Comparison of ENCODE assay signal across 8 cellular contexts in genomic region chr16:87436225-87437172, GRCh38. TPM values are rescaled to one million over a fixed set of nuclear protein-coding genes. Genes with fewer than 3 reads are reported as not detected.
DNase-seq lines count a peak whose midpoint lies in the region; ATAC-seq, FAIRE-seq and TF ChIP-seq lines count a peak whose summit lies in the region.

No MANE protein-coding gene starts in this region.

- H3K9me3 ChIP-seq in kidney (ENCODE audit: control insufficient read depth in 1 of 2, low read length in 2 of 2) = no peaks in the 10 kb centered on the region

- no peak overlapping the region for H3K9ac ChIP-seq in kidney (ENCODE audit: low read length in 2 of 2)

- H3K27me3 Mint-ChIP-seq in activated naive CD8-positive, alpha-beta T cell treated with anti-CD3 and anti-CD28 coated beads, Interleukin-2, amount 10 ng/mL, durations not matched to agents 7 days and 5 days = peaks cover 20% of the 10 kb centered on the region

- POLR2A ChIA-PET in activated naive CD8-positive, alpha-beta T cell treated with anti-CD3 and anti-CD28 coated beads, Interleukin-2, amount 10 ng/mL, durations not matched to agents 7 days and 5 days (lab: Charles Lee) = interaction anchor here (0.6 kb wide), 2 partner anchors 40 to 52 kb away, joined by 6 read pairs; no protein-coding TSS in a partner anchor

- no peaks in the 10 kb centered on the region for H3K36me3 Mint-ChIP-seq in activated naive CD8-positive, alpha-beta T cell treated with anti-CD3 and anti-CD28 coated beads, Interleukin-2, amount 10 ng/mL, durations not matched to agents 7 days and 5 days

- no peak overlapping the region for H3K27ac Mint-ChIP-seq in activated naive CD8-positive, alpha-beta T cell treated with anti-CD3 and anti-CD28 coated beads, Interleukin-2, amount 10 ng/mL, durations not matched to agents 7 days and 5 days

- no peaks in the 10 kb centered on the region for H3K9me3 Mint-ChIP-seq in activated naive CD8-positive, alpha-beta T cell treated with anti-CD3 and anti-CD28 coated beads, Interleukin-2, amount 10 ng/mL, durations not matched to agents 7 days and 5 days

- peaks cover 5 to 11% of the 10 kb centered on the region in 2 donors for H3K36me3 ChIP-seq in kidney (ENCODE audit: control insufficient read depth in 1 of 2, insufficient read depth in 2 of 2, low read length in 2 of 2)

- TF ChIP-seq CTCF in HFF-Myc (IDR thresholded peaks at IDR 0.05; ENCODE audit: low read depth, low read length, missing control alignments) (no peak), kidney (IDR thresholded peaks at IDR 0.05; ENCODE audit: borderline replicate concordance, extremely low read depth, insufficient read depth) (no peak)

- intact Hi-C loops in kidney (cut with DNase I) = no loop called here

- H3K4me3 ChIP-seq in HFF-Myc (replicated peaks; ENCODE audit: low read depth, low read length) = peak overlapping the region; percentile 34
- no peak overlapping the region for H3K4me3 ChIP-seq in kidney (ENCODE audit: low read length in 2 of 2)

- peak; percentile 42 for ATAC-seq in activated naive CD8-positive, alpha-beta T cell treated with anti-CD3 and anti-CD28 coated beads, Interleukin-2, amount 10 ng/mL, durations not matched to agents 7 days and 5 days (ENCODE audit: low read depth)
- ATAC-seq in GM21723 (IDR thresholded peaks at IDR 0.05; ENCODE audit: unreplicated experiment) (no peak), GM21619 (IDR thresholded peaks at IDR 0.05; ENCODE audit: unreplicated experiment) (no peak)

- no peak for FAIRE-seq in kidney (lab: Jason Lieb, UNC)

- peak overlapping the region; percentile 43 for H3K4me3 Mint-ChIP-seq in activated naive CD8-positive, alpha-beta T cell treated with anti-CD3 and anti-CD28 coated beads, Interleukin-2, amount 10 ng/mL, durations not matched to agents 7 days and 5 days

- peak; percentile 59 for DNase-seq in HFF-Myc (ENCODE audit: extremely low read depth, low read depth)
- no peak for DNase-seq in activated naive CD8-positive, alpha-beta T cell treated with anti-CD3 and anti-CD28 coated beads, Interleukin-2, amount 10 ng/mL, durations not matched to agents 7 days and 5 days
- no peak for DNase-seq in kidney
- DNase-seq in stimulated activated CD8-positive, alpha-beta memory T cell treated with anti-CD3 and anti-CD28 coated beads, Interleukin-2, amount 100 ng/mL, for 48 hours (ENCODE audit: low read depth in 2 of 2) = peak; percentile 26 to 32
- no peak for DNase-seq in NCI-H1048 (lab: John Stamatoyannopoulos, UW)
- no peak for DNase-seq in NK-92 (lab: John Stamatoyannopoulos, UW; ENCODE audit: unreplicated experiment)

- H3K4me1 ChIP-seq in kidney (ENCODE audit: control insufficient read depth in 1 of 2, insufficient read depth in 1 of 2, low read depth in 1 of 2, low read length in 2 of 2) = peaks cover 8 to 17% of the 10 kb centered on the region in 2 donors

- H3K4me1 Mint-ChIP-seq in activated naive CD8-positive, alpha-beta T cell treated with anti-CD3 and anti-CD28 coated beads, Interleukin-2, amount 10 ng/mL, durations not matched to agents 7 days and 5 days = peaks cover 10% of the 10 kb centered on the region

- peak overlapping the region; percentile 56 to 69 for H3K27ac ChIP-seq in kidney (ENCODE audit: low read depth in 2 of 2, low read length in 2 of 2)

RNA-seq across cellular contexts. Expression of gene MAP1LC3B, which starts 44.4 kb away (rescaled TPM):
- total RNA-seq in activated naive CD8-positive, alpha-beta T cell treated with anti-CD3 and anti-CD28 coated beads, Interleukin-2, amount 10 ng/mL, durations not matched to agents 7 days and 5 days = 10 to 100 TPM; 55.6 to 57.4 TPM
- 57.1 TPM for total RNA-seq in kidney
- polyA plus RNA-seq in kidney (ENCODE audit: insufficient read depth, low read depth, low replicate concordance) = 70.3 TPM

RNA-seq across cellular contexts. Expression of gene FBXO31, which starts 52.9 kb away (rescaled TPM):
- 10 to 100 TPM; 36.6 TPM for total RNA-seq in activated naive CD8-positive, alpha-beta T cell treated with anti-CD3 and anti-CD28 coated beads, Interleukin-2, amount 10 ng/mL, durations not matched to agents 7 days and 5 days
- 34.9 TPM for total RNA-seq in kidney
- polyA plus RNA-seq in kidney (ENCODE audit: insufficient read depth, low read depth, low replicate concordance) = 12.5 TPM

RNA-seq across cellular contexts. Expression of gene ZCCHC14, which starts 56.3 kb away (rescaled TPM):
- 1 to 10 TPM; 6.6 to 7.7 TPM for total RNA-seq in activated naive CD8-positive, alpha-beta T cell treated with anti-CD3 and anti-CD28 coated beads, Interleukin-2, amount 10 ng/mL, durations not matched to agents 7 days and 5 days
- 32.8 TPM for total RNA-seq in kidney
- 6.4 TPM for polyA plus RNA-seq in kidney (ENCODE audit: insufficient read depth, low read depth, low replicate concordance)

Comparison
In these comparisons a context has a peak if more than half of its experiments do, and no peak if none do; other contexts are left out.
1. DNase-seq: peak in HFF-Myc (single experiment) and stimulated activated CD8-positive, alpha-beta memory T cell treated with anti-CD3 and anti-CD28 coated beads, Interleukin-2, amount 100 ng/mL, for 48 hours (2 of 2); none in activated naive CD8-positive, alpha-beta T cell treated with anti-CD3 and anti-CD28 coated beads, Interleukin-2, amount 10 ng/mL, durations not matched to agents 7 days and 5 days (single experiment), kidney (single experiment), NCI-H1048 (single experiment) and NK-92 (single experiment).